14 cellular contexts compared by ENCODE assay signal in genomic region chr7:116547347-116547746, GRCh38. TPM values are rescaled to one million over a fixed set of nuclear protein-coding genes. Genes with fewer than 3 reads are reported as not detected.
DNase-seq lines count a peak whose midpoint lies in the region; ATAC-seq and TF ChIP-seq lines count a peak whose summit lies in the region.
"Had no signal": no experiment of that assay in that cellular context is flagged by ENCODE, and none has a peak within 500 bp of the region (broad histone marks: within the 10 kb centered on the region; RNA-seq: fewer than 3 reads in every experiment).

No MANE protein-coding gene starts in this region.

- H3K36me3 Mint-ChIP-seq in activated naive CD8-positive, alpha-beta T cell treated with anti-CD3 and anti-CD28 coated beads for 36 hours, result no peaks in the 10 kb centered on the region

- peak overlapping the region; percentile 78 for H3K27ac ChIP-seq in ACC112 (ENCODE audit: low read depth, low read length)
- H3K27ac ChIP-seq in HEK293 (ENCODE audit: extremely low read depth, low read depth, low read length), result no peak overlapping the region; the same call in 1 of the 2 replicates
- peak overlapping the region; percentile 41 to 58 for H3K27ac ChIP-seq in coronary artery
- H3K27ac ChIP-seq: SJSA1, spleen, testis had no signal

- peaks cover 27% of the 10 kb centered on the region for H3K27me3 Mint-ChIP-seq in activated naive CD8-positive, alpha-beta T cell treated with anti-CD3 and anti-CD28 coated beads for 36 hours

- peaks cover 94% of the 10 kb centered on the region for H3K79me2 ChIP-seq in ACC112 (ENCODE audit: control insufficient read depth, insufficient read depth, low read length, unreplicated experiment)

- H3K4me3 ChIP-seq in ACC112 (ENCODE audit: low read depth, low read length), result no peak overlapping the region
- no peak overlapping the region for H3K4me3 ChIP-seq in HEK293 (ENCODE audit: low read depth, low read length)
- H3K4me3 ChIP-seq in coronary artery, result no peak overlapping the region
- H3K4me3 ChIP-seq: SJSA1, spleen, testis had no signal

- no peak overlapping the region for H2AFZ ChIP-seq in ACC112 (ENCODE audit: low read length, unreplicated experiment)

- peaks cover 66% of the 10 kb centered on the region for H3K4me1 ChIP-seq in ACC112 (ENCODE audit: control insufficient read depth, insufficient read depth, low read length, unreplicated experiment)
- H3K4me1 ChIP-seq in HEK293 (ENCODE audit: control insufficient read depth, insufficient read depth, low read length), result peaks cover 5% of the 10 kb centered on the region; the same call in 1 of the 2 replicates
- H3K4me1 ChIP-seq: testis had no signal

- no peaks in the 10 kb centered on the region for H3K9me3 Mint-ChIP-seq in activated naive CD8-positive, alpha-beta T cell treated with anti-CD3 and anti-CD28 coated beads for 36 hours

- no peak overlapping the region for H3K27ac Mint-ChIP-seq in activated naive CD8-positive, alpha-beta T cell treated with anti-CD3 and anti-CD28 coated beads for 36 hours

- no peaks in the 10 kb centered on the region for H3K9me3 ChIP-seq in HEK293 (ENCODE audit: control insufficient read depth, insufficient read depth, low read depth, low read length)
- H3K9me3 ChIP-seq: SJSA1, spleen, testis had no signal

- H3K27me3 ChIP-seq in ACC112 (ENCODE audit: insufficient read depth, low read length), result no peaks in the 10 kb centered on the region
- H3K27me3 ChIP-seq: SJSA1, spleen, testis had no signal

- DNase-seq in coronary artery (ENCODE audit: low spot score), result no peak
- peak; percentile 59 for DNase-seq in myocyte (ENCODE audit: low read depth)
- no peak for DNase-seq in NCI-H2029 treated with DMSO at 0.1 percent for 48 hours (lab: John Stamatoyannopoulos, UW)
- DNase-seq in activated naive CD8-positive, alpha-beta T cell treated with anti-CD3 and anti-CD28 coated beads for 36 hours, result no peak
- DNase-seq: activated naive CD4-positive, alpha-beta T cell treated with Interleukin-2 at 50 U/mL for 16 hours; central memory CD4-positive, alpha-beta T cell; NCI-H2081 treated with DMSO at 0.1 percent for 48 hours; spleen; testis had no signal

- peaks cover 82% of the 10 kb centered on the region for H3K36me3 ChIP-seq in ACC112 (ENCODE audit: insufficient read depth, low read length)
- no peaks in the 10 kb centered on the region for H3K36me3 ChIP-seq in HEK293 (ENCODE audit: control insufficient read depth in 2 of 2, insufficient read depth in 1 of 2, low read length in 2 of 2)

- POLR2A ChIA-PET in HEK293 (lab: Yijun Ruan, JAX), result no interaction called here

- ATAC-seq in GM18519 (IDR thresholded peaks at IDR 0.05; ENCODE audit: low FRiP score, unreplicated experiment) (no peak), HG02759 (IDR thresholded peaks at IDR 0.05; ENCODE audit: unreplicated experiment) (no peak)

- TF ChIP-seq CTCF in HEK293 (tag by site-specific recombination; IDR thresholded peaks at IDR 0.05) (no peak), coronary artery (IDR thresholded peaks at IDR 0.05) (no peak)

- CTCF ChIA-PET in HEK293 (lab: Yijun Ruan, JAX), result interaction anchor here (0.7 to 1.7 kb wide), 5 partner anchors 21 to 281 kb away, joined by 3 to 9 read pairs (median 3); no protein-coding TSS in a partner anchor

- no peak overlapping the region for H3K4me3 Mint-ChIP-seq in activated naive CD8-positive, alpha-beta T cell treated with anti-CD3 and anti-CD28 coated beads for 36 hours

- H3K4me1 Mint-ChIP-seq in activated naive CD8-positive, alpha-beta T cell treated with anti-CD3 and anti-CD28 coated beads for 36 hours, result no peaks in the 10 kb centered on the region

TF ChIP-seq in HEK293, 187 proteins besides CTCF, POLR2A, EP300 and RAD21 (continues in another document):
- TF ChIP-seq ZNF624 (tag by site-specific recombination; IDR thresholded peaks at IDR 0.05), result no peak
- TF ChIP-seq ZNF112 (tag by site-specific recombination; IDR thresholded peaks at IDR 0.05), result no peak
- TF ChIP-seq ZNF184 (tag by site-specific recombination; IDR thresholded peaks at IDR 0.05), result peak; percentile 83; the same call in 1 of the 2 replicates
- TF ChIP-seq ZNF544 (tag by site-specific recombination; IDR thresholded peaks at IDR 0.05), result no peak
- TF ChIP-seq ZNF433 (tag by site-specific recombination; IDR thresholded peaks at IDR 0.05; ENCODE audit: low read depth), result no peak
- TF ChIP-seq IKZF3 (tag by site-specific recombination; IDR thresholded peaks at IDR 0.05), result no peak; the same call in 1 of the 2 replicates
- TF ChIP-seq ZNF843 (tag by site-specific recombination; IDR thresholded peaks at IDR 0.05), result peak; percentile 72
- TF ChIP-seq ZNF664 (tag by site-specific recombination; IDR thresholded peaks at IDR 0.05), result no peak
- TF ChIP-seq ZSCAN4 (tag by site-specific recombination; IDR thresholded peaks at IDR 0.05), result peak; percentile 38; the same call in 1 of the 2 replicates
- TF ChIP-seq ZNF24 (tag by site-specific recombination; IDR thresholded peaks at IDR 0.05), result peak; percentile 48
- no peak for TF ChIP-seq PRDM2 (tag by site-specific recombination; IDR thresholded peaks at IDR 0.05; ENCODE audit: borderline replicate concordance)
- no peak for TF ChIP-seq ZNF239 (tag by site-specific recombination; IDR thresholded peaks at IDR 0.05)
- no peak for TF ChIP-seq ZNF513 (tag by site-specific recombination; IDR thresholded peaks at IDR 0.05)
- TF ChIP-seq ZNF223 (tag by site-specific recombination; IDR thresholded peaks at IDR 0.05), result no peak
- TF ChIP-seq ZNF335 (tag by site-specific recombination; conservative IDR thresholded peaks at IDR 0.05), result 0 out of 2 replicates have a peak, but pooled peaks have one; percentile 14

RNA-seq across cellular contexts. Expression of gene CAV1, which starts 22.5 kb away (rescaled TPM):
- total RNA-seq in myocyte, result 213 and 259 TPM in 2 replicates
- polyA plus RNA-seq in myocyte (2012), result 443 TPM
- 1 to 10 TPM; 1.4 to 1.5 TPM for total RNA-seq in activated naive CD8-positive, alpha-beta T cell treated with anti-CD3 and anti-CD28 coated beads for 36 hours

RNA-seq across cellular contexts. Expression of gene CAV2, which starts 47.8 kb away (rescaled TPM):
- 89.0 and 131 TPM in 2 replicates for total RNA-seq in myocyte
- 206 TPM for polyA plus RNA-seq in myocyte (2012)
- not detected for total RNA-seq in activated naive CD8-positive, alpha-beta T cell treated with anti-CD3 and anti-CD28 coated beads for 36 hours

Comparison
In these comparisons a context has a peak if more than half of its experiments do, and no peak if none do; other contexts are left out.
1. RNA of gene CAV1, which starts 22.5 kb away (total RNA-seq): 213 to 259 TPM in myocyte; 1.4 to 1.5 TPM in activated naive CD8-positive, alpha-beta T cell treated with anti-CD3 and anti-CD28 coated beads for 36 hours; every median in the first group is over 10 times any median in the second.
2. RNA of gene CAV2, which starts 47.8 kb away (total RNA-seq): 89.0 to 131 TPM in myocyte; not detected in activated naive CD8-positive, alpha-beta T cell treated with anti-CD3 and anti-CD28 coated beads for 36 hours; every median in the first group is over 10 times any median in the second.